In the genomic region with DNA sequence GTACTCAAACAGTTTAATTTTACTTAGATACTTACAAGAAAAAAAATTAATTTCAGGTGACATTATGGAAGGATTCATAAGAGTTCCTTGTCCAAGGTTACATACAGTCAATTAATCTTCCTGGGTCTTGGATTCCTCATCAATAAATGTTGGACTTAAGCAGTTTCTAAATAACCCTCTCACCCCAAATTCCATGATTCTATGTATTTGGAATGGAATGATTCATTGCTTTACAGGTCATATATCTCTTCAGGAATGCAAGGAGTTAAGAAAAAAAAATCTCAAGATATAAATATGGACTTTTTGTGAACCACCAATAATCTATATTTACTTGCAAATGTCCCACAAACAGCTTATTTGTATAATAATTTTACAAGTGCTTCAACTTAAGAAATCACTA, we compare ENCODE assay signal across 29 cellular contexts.
DNase-seq lines count a peak whose midpoint lies in the region; TF ChIP-seq lines count a peak whose summit lies in the region.
"Had no signal": no experiment of that assay in that cellular context is flagged by ENCODE, and none has a peak within 500 bp of the region (broad histone marks: within the 10 kb centered on the region; RNA-seq: fewer than 3 reads in every experiment).

No MANE protein-coding gene starts in this region.

- no peak overlapping the region for H3K9ac ChIP-seq in adipocyte (ENCODE audit: low read length)
- H3K9ac ChIP-seq: BLaER1 had no signal

- H3K27me3 Mint-ChIP-seq in Calu3 (ENCODE audit: unreplicated experiment): no peaks in the 10 kb centered on the region
- H3K27me3 Mint-ChIP-seq: activated CD4-positive, alpha-beta memory T cell treated with anti-CD3 and anti-CD28 coated beads, Interleukin-2, amount 10 ng/mL, durations not matched to agents 7 days and 5 days; activated naive CD4-positive, alpha-beta T cell treated with anti-CD3 and anti-CD28 coated beads, Interleukin-2, amount 10 ng/mL, durations not matched to agents 7 days and 5 days had no signal

- intact Hi-C loops in vagina (cut with DNase I): no loop called here
- intact Hi-C loops in Calu3 (cut with micrococcal nuclease; ENCODE audit: unreplicated experiment): no loop called here

- H3K36me3 ChIP-seq in adipocyte (ENCODE audit: control insufficient read depth, insufficient read depth, low read length, severe bottlenecking): no peaks in the 10 kb centered on the region
- no peaks in the 10 kb centered on the region for H3K36me3 ChIP-seq in vagina
- H3K36me3 ChIP-seq: BLaER1, heart left ventricle, neutrophil, right lobe of liver, SJCRH30, stomach had no signal

- H3K36me3 Mint-ChIP-seq in Calu3 (ENCODE audit: insufficient read depth, unreplicated experiment): no peaks in the 10 kb centered on the region
- H3K36me3 Mint-ChIP-seq: activated naive CD4-positive, alpha-beta T cell treated with anti-CD3 and anti-CD28 coated beads, Interleukin-2, amount 10 ng/mL, durations not matched to agents 7 days and 5 days had no signal

- H3K9me3 ChIP-seq in adipocyte (ENCODE audit: control insufficient read depth, low read length) (peaks cover 6% of the 10 kb centered on the region), vagina (no peaks in the 10 kb centered on the region)
- H3K9me3 ChIP-seq: neutrophil, right lobe of liver, SJCRH30 had no signal

- no peaks in the 10 kb centered on the region for H3K4me1 Mint-ChIP-seq in Calu3 (ENCODE audit: low read depth, unreplicated experiment)
- H3K4me1 Mint-ChIP-seq: activated CD4-positive, alpha-beta memory T cell treated with anti-CD3 and anti-CD28 coated beads, Interleukin-2, amount 10 ng/mL, durations not matched to agents 7 days and 5 days; activated naive CD4-positive, alpha-beta T cell treated with anti-CD3 and anti-CD28 coated beads, Interleukin-2, amount 10 ng/mL, durations not matched to agents 7 days and 5 days had no signal

- TF ChIP-seq CTCF in fibroblast of the aortic adventitia (IDR thresholded peaks at IDR 0.05; ENCODE audit: insufficient read depth, low read length) (no peak), vagina (IDR thresholded peaks at IDR 0.05) (no peak), Calu3 (IDR thresholded peaks at IDR 0.05; ENCODE audit: unreplicated experiment) (no peak)

- H3K4me1 ChIP-seq in adipocyte (ENCODE audit: control insufficient read depth, insufficient read depth, low read length) (no peaks in the 10 kb centered on the region), vagina (no peaks in the 10 kb centered on the region)
- H3K4me1 ChIP-seq: BLaER1, heart left ventricle, right lobe of liver, SJCRH30 had no signal

- no peak overlapping the region for H3K4me3 ChIP-seq in adipocyte (ENCODE audit: low read length)
- H3K4me3 ChIP-seq in fibroblast of the aortic adventitia (ENCODE audit: low read depth, low read length): no peak overlapping the region
- H3K4me3 ChIP-seq in vagina: no peak overlapping the region
- H3K4me3 ChIP-seq: BLaER1, GM23338, heart left ventricle, right lobe of liver, SJCRH30, stomach had no signal

- no TSS peak for BruUV-seq in Calu3 (replicated peaks; lab: Mats Ljungman, UMichigan)

- DNase-seq in HS-5 (ENCODE audit: low read depth): peak; percentile 61
- peak; percentile 8 for DNase-seq in adipocyte (ENCODE audit: low read depth)
- DNase-seq in fibroblast of the aortic adventitia (ENCODE audit: low read depth): peak; percentile 25
- no peak for DNase-seq in NCI-H2171 treated with DMSO at 0.1 percent for 48 hours (lab: John Stamatoyannopoulos, UW)
- DNase-seq in vagina (ENCODE audit: extremely low spot score in 2 of 2): no peak
- no peak for DNase-seq in NOMO-1 treated with dmso at 0.1 percent for 144 hours (lab: John Stamatoyannopoulos, UW; ENCODE audit: unreplicated experiment)
- DNase-seq in Calu3: no peak
- DNase-seq: activated CD4-positive, alpha-beta memory T cell treated with anti-CD3 and anti-CD28 coated beads, Interleukin-2, amount 10 ng/mL, durations not matched to agents 7 days and 5 days; activated CD4-positive, alpha-beta T cell treated with anti-CD3 and anti-CD28 coated beads for 1 hour; activated CD8-positive, alpha-beta memory T cell treated with anti-CD3 and anti-CD28 coated beads, Interleukin-2, amount 50 U/mL, for 4 hours; activated naive CD4-positive, alpha-beta T cell treated with anti-CD3 and anti-CD28 coated beads, Interleukin-2, amount 10 ng/mL, durations not matched to agents 7 days and 5 days; amniotic stem cell; effector CD4-positive, alpha-beta T cell; GDM1; heart left ventricle; HFFc6; kidney; NCI-H1436; NCI-H2081 treated with DMSO at 0.1 percent for 48 hours; NCI-H226; right lobe of liver; SJCRH30; stomach; SW 1271 had no signal

- no peak for TF ChIP-seq POLR2A in vagina (IDR thresholded peaks at IDR 0.05)

- H3K27ac ChIP-seq in vagina: no peak overlapping the region
- H3K27ac ChIP-seq: BLaER1, foreskin keratinocyte, heart left ventricle, neutrophil, right lobe of liver, SJCRH30, stomach had no signal

- peaks cover 3% of the 10 kb centered on the region for H3K9me3 Mint-ChIP-seq in Calu3 (ENCODE audit: low read depth, unreplicated experiment)
- H3K9me3 Mint-ChIP-seq: activated naive CD4-positive, alpha-beta T cell treated with anti-CD3 and anti-CD28 coated beads, Interleukin-2, amount 10 ng/mL, durations not matched to agents 7 days and 5 days had no signal

- H3K27me3 ChIP-seq in adipocyte (replicated peaks; ENCODE audit: control insufficient read depth, insufficient read depth, low read length) (peaks cover 4% of the 10 kb centered on the region), vagina (no peaks in the 10 kb centered on the region)
- H3K27me3 ChIP-seq: BLaER1, heart left ventricle, neutrophil, right lobe of liver, SJCRH30, stomach had no signal

- H3K27ac Mint-ChIP-seq in Calu3 (ENCODE audit: unreplicated experiment): no peak overlapping the region
- H3K27ac Mint-ChIP-seq: activated CD4-positive, alpha-beta memory T cell treated with anti-CD3 and anti-CD28 coated beads, Interleukin-2, amount 10 ng/mL, durations not matched to agents 7 days and 5 days; activated naive CD4-positive, alpha-beta T cell treated with anti-CD3 and anti-CD28 coated beads, Interleukin-2, amount 10 ng/mL, durations not matched to agents 7 days and 5 days; GM23338; HFFc6; mesothelial cell of epicardium had no signal

- no peak overlapping the region for H3K4me3 Mint-ChIP-seq in Calu3 (ENCODE audit: low read depth, unreplicated experiment)
- H3K4me3 Mint-ChIP-seq: activated CD4-positive, alpha-beta memory T cell treated with anti-CD3 and anti-CD28 coated beads, Interleukin-2, amount 10 ng/mL, durations not matched to agents 7 days and 5 days; activated naive CD4-positive, alpha-beta T cell treated with anti-CD3 and anti-CD28 coated beads, Interleukin-2, amount 10 ng/mL, durations not matched to agents 7 days and 5 days; GM23338; HFFc6; mesothelial cell of epicardium had no signal

- CTCF ChIA-PET in Calu3 (lab: Charles Lee): no interaction called here

Comparison
In these comparisons a context has a peak if more than half of its experiments do, and no peak if none do; other contexts are left out.
1. DNase-seq: peak in HS-5 (single experiment), adipocyte (single experiment) and fibroblast of the aortic adventitia (single experiment); none in NCI-H2171 treated with DMSO at 0.1 percent for 48 hours (single experiment), vagina (0 of 2), NOMO-1 treated with dmso at 0.1 percent for 144 hours (single experiment) and Calu3 (single experiment).